Comparison of ENCODE assay signal across 10 cellular contexts in the genomic region with DNA sequence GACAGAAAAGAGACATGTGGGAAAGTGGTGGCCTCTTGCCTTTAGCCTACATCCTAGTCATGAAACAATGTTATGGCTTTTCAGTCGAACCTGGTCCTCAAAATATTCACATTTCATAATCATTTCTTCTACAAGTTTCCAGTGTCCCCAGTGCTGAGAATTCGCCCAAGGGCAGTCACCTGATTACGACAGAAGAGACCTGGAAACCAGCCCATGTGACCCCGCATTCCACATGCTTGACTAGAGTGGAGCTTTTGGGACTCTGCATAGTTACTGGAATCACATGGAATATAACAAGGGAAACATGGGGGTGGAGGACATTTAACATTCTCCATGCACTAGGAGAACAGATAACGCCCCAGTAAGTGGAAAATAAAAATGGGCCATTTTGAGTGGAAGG.
DNase-seq lines count a peak whose midpoint lies in the region; TF ChIP-seq lines count a peak whose summit lies in the region.
"Had no signal": no experiment of that assay in that cellular context is flagged by ENCODE, and none has a peak within 500 bp of the region (broad histone marks: within the 10 kb centered on the region; RNA-seq: fewer than 3 reads in every experiment).

No MANE protein-coding gene starts in this region.

- H3K27me3 ChIP-seq in cardiac muscle cell (no peaks in the 10 kb centered on the region), osteoblast (ENCODE audit: insufficient read depth, low read length) (no peaks in the 10 kb centered on the region)

- H3K4me2 ChIP-seq in osteoblast (ENCODE audit: insufficient read depth, low read length), result no peak overlapping the region

- no peaks in the 10 kb centered on the region for H4K20me1 ChIP-seq in osteoblast (ENCODE audit: insufficient read depth, low read length)

- DNase-seq in AG10803 (ENCODE audit: low read depth) (peak; percentile 87), RPMI7951 (ENCODE audit: low read depth) (peak; percentile 64), cardiac muscle cell (ENCODE audit: low read depth in 1 of 2, low spot score in 1 of 2) (peak; percentile 46 to 58), osteoblast (ENCODE audit: insufficient read length, low spot score, missing footprints) (peak; percentile 19), NCI-H524 (lab: John Stamatoyannopoulos, UW) (no peak), NCI-H2171 (lab: John Stamatoyannopoulos, UW) (no peak), retina (no peak), NCI-H187 (lab: John Stamatoyannopoulos, UW) (no peak)
- DNase-seq: activated B cell treated with CpG ODN at 0.5 μM for 24 hours had no signal

- TF ChIP-seq CTCF in AG10803 (conservative IDR thresholded peaks at IDR 0.05; ENCODE audit: low read length) (no peak), cardiac muscle cell (IDR thresholded peaks at IDR 0.05; ENCODE audit: low read depth, low read length) (no peak), osteoblast (IDR thresholded peaks at IDR 0.05; ENCODE audit: extremely low read depth, low read depth, low read length) (no peak)

- no peaks in the 10 kb centered on the region for H3K9me3 ChIP-seq in cardiac muscle cell (ENCODE audit: low read depth)
- H3K9me3 ChIP-seq in osteoblast (ENCODE audit: low read depth, low read length), result no peaks in the 10 kb centered on the region

- H3K4me1 ChIP-seq in cardiac muscle cell (ENCODE audit: low read depth) (no peaks in the 10 kb centered on the region), osteoblast (ENCODE audit: insufficient read depth, low read length) (no peaks in the 10 kb centered on the region)

- H2AFZ ChIP-seq in osteoblast (ENCODE audit: low read length), result no peak overlapping the region

- H3K27ac ChIP-seq in cardiac muscle cell (no peak overlapping the region), osteoblast (ENCODE audit: low read depth, low read length) (no peak overlapping the region)
- H3K27ac ChIP-seq: RWPE1 had no signal

- H3K4me3 ChIP-seq in AG10803 (ENCODE audit: low read length), result no peak overlapping the region
- no peak overlapping the region for H3K4me3 ChIP-seq in cardiac muscle cell
- no peak overlapping the region for H3K4me3 ChIP-seq in osteoblast (ENCODE audit: insufficient read depth, low read length)

- H3K79me2 ChIP-seq in osteoblast (ENCODE audit: insufficient read depth, low read length), result no peaks in the 10 kb centered on the region

- peaks cover 31% of the 10 kb centered on the region for H3K36me3 ChIP-seq in cardiac muscle cell
- no peaks in the 10 kb centered on the region for H3K36me3 ChIP-seq in osteoblast (ENCODE audit: insufficient read depth, low read length)

Comparison
In these comparisons a context has a peak if more than half of its experiments do, and no peak if none do; other contexts are left out.
1. DNase-seq: peak in AG10803 (single experiment), RPMI7951 (single experiment), cardiac muscle cell (2 of 2) and osteoblast (single experiment); none in NCI-H524 (0 of 2), NCI-H2171 (single experiment), retina (single experiment) and NCI-H187 (0 of 2).